Comparison of ENCODE assay signal across 21 cellular contexts in genomic region chr17:30101686-30102390, GRCh38.
"Had no signal": no experiment of that assay in that cellular context is flagged by ENCODE, and none has a peak within 500 bp of the region (broad histone marks: within the 10 kb centered on the region; RNA-seq: fewer than 3 reads in every experiment).

No MANE protein-coding gene starts in this region.

- H3K36me3 ChIP-seq: MG63 had no signal

- H3K27ac ChIP-seq: KMS-11, PC-9 had no signal

- H3K9ac ChIP-seq: KMS-11 had no signal

- FAIRE-seq: bronchial epithelial cell had no signal

- H2AFZ ChIP-seq: PC-9 had no signal

- H3K4me3 ChIP-seq: MG63, PC-9 had no signal

- ATAC-seq: activated CD4-positive, CD25-positive, alpha-beta regulatory T cell treated with anti-CD3 and anti-CD28 coated beads, Interleukin-2, amount 50 U/mL, for 24 hours; activated CD8-positive, alpha-beta T cell treated with anti-CD3 and anti-CD28 coated beads for 36 hours; activated T-cell treated with anti-CD3 and anti-CD28 coated beads, Interleukin-2, amount 50 U/mL, for 72 hours had no signal

- H3K9me3 ChIP-seq: MG63 had no signal

- DNase-seq: activated CD4-positive, alpha-beta T cell treated with anti-CD3 and anti-CD28 coated beads for 4 hours; activated CD8-positive, alpha-beta memory T cell treated with anti-CD3 and anti-CD28 coated beads, Interleukin-2, amount 50 U/mL, for 4 hours; activated CD8-positive, alpha-beta T cell treated with anti-CD3 and anti-CD28 coated beads for 36 hours; activated gamma-delta T cell treated with Interleukin-2 at 50 U/mL for 16 hours; activated naive CD4-positive, alpha-beta T cell treated with anti-CD3 and anti-CD28 coated beads, Interleukin-2, amount 10 ng/mL, durations not matched to agents 7 days and 5 days; activated naive CD8-positive, alpha-beta T cell treated with anti-CD3 and anti-CD28 coated beads for 36 hours; activated T-cell treated with anti-CD3 and anti-CD28 coated beads, Interleukin-2, amount 50 U/mL, for 72 hours; MG63; MV-4-11; NCI-H1092 treated with DMSO at 0.1 percent for 48 hours; NCI-H1417 treated with DMSO at 0.1 percent for 48 hours; NCI-H1694; NCI-H2029; NCI-H2107; NCI-H2171 treated with DMSO at 0.1 percent for 48 hours; NCI-H510A treated with DMSO at 0.1 percent for 48 hours; PC-9; SHP77 treated with DMSO at 0.1 percent for 48 hours had no signal

- H3K4me2 ChIP-seq: KMS-11, PC-9 had no signal
